In genomic region chr22:20456064-20456721, GRCh38 we compare ENCODE assay signal across 8 cellular contexts. TPM values are rescaled to one million over a fixed set of nuclear protein-coding genes. Genes with fewer than 3 reads are reported as not detected.
DNase-seq lines count a peak whose midpoint lies in the region; ATAC-seq, FAIRE-seq and TF ChIP-seq lines count a peak whose summit lies in the region.

No MANE protein-coding gene starts in this region.

- H3K4me1 Mint-ChIP-seq in natural killer cell treated with Interleukin-12 subunit alpha and Interleukin-12 subunit beta and Interleukin-15 and Interleukin-18, amount 100 ng/mL, for 72 hours (ENCODE audit: low read depth in 2 of 2) = peaks cover 9 to 14% of the 10 kb centered on the region in 2 donors
- H3K4me1 Mint-ChIP-seq in stimulated activated naive B cell treated with anti-CD40 and anti-IgM and Interleukin-4, amounts not matched to agents 10 μg/mL and 1 μg/mL and 100 μg/mL, for 72 hours = peaks cover 14 to 30% of the 10 kb centered on the region in 2 donors

- no peak overlapping the region for H3K4me3 Mint-ChIP-seq in natural killer cell treated with Interleukin-12 subunit alpha and Interleukin-12 subunit beta and Interleukin-15 and Interleukin-18, amount 100 ng/mL, for 72 hours
- peak overlapping the region in 1 of 2 donors; percentile 25 for H3K4me3 Mint-ChIP-seq in stimulated activated naive B cell treated with anti-CD40 and anti-IgM and Interleukin-4, amounts not matched to agents 10 μg/mL and 1 μg/mL and 100 μg/mL, for 72 hours

- no peaks in the 10 kb centered on the region for H3K27me3 Mint-ChIP-seq in natural killer cell treated with Interleukin-12 subunit alpha and Interleukin-12 subunit beta and Interleukin-15 and Interleukin-18, amount 100 ng/mL, for 72 hours
- H3K27me3 Mint-ChIP-seq in stimulated activated naive B cell treated with anti-CD40 and anti-IgM and Interleukin-4, amounts not matched to agents 10 μg/mL and 1 μg/mL and 100 μg/mL, for 72 hours = no peaks in the 10 kb centered on the region

- no peaks in the 10 kb centered on the region for H3K36me3 Mint-ChIP-seq in natural killer cell treated with Interleukin-12 subunit alpha and Interleukin-12 subunit beta and Interleukin-15 and Interleukin-18, amount 100 ng/mL, for 72 hours
- peaks cover 31 to 47% of the 10 kb centered on the region in 2 donors for H3K36me3 Mint-ChIP-seq in stimulated activated naive B cell treated with anti-CD40 and anti-IgM and Interleukin-4, amounts not matched to agents 10 μg/mL and 1 μg/mL and 100 μg/mL, for 72 hours

- FAIRE-seq in HTR-8/SVneo (lab: Jason Lieb, UNC) = no peak

- peak; percentile 87 to 88 for ATAC-seq in natural killer cell treated with Interleukin-12 subunit alpha and Interleukin-12 subunit beta and Interleukin-15 and Interleukin-18, amount 100 ng/mL, for 72 hours
- peak; percentile 94 to 97 for ATAC-seq in stimulated activated naive B cell treated with anti-CD40 and anti-IgM and Interleukin-4, amounts not matched to agents 10 μg/mL and 1 μg/mL and 100 μg/mL, for 72 hours (replicated peaks)
- ATAC-seq in GM21786 (IDR thresholded peaks at IDR 0.05; ENCODE audit: unreplicated experiment) = no peak

- no peaks in the 10 kb centered on the region for H3K9me3 Mint-ChIP-seq in natural killer cell treated with Interleukin-12 subunit alpha and Interleukin-12 subunit beta and Interleukin-15 and Interleukin-18, amount 100 ng/mL, for 72 hours
- no peaks in the 10 kb centered on the region for H3K9me3 Mint-ChIP-seq in stimulated activated naive B cell treated with anti-CD40 and anti-IgM and Interleukin-4, amounts not matched to agents 10 μg/mL and 1 μg/mL and 100 μg/mL, for 72 hours

- no peak overlapping the region for H3K4me3 ChIP-seq in fibroblast of mammary gland (ENCODE audit: control insufficient read depth, low read depth, low read length)

- TF ChIP-seq CTCF in fibroblast of mammary gland (conservative IDR thresholded peaks at IDR 0.05; ENCODE audit: control insufficient read depth, insufficient read depth, low read depth, low read length) = peak; percentile 90

- peak overlapping the region in 1 of 2 donors; percentile 53 for H3K27ac Mint-ChIP-seq in natural killer cell treated with Interleukin-12 subunit alpha and Interleukin-12 subunit beta and Interleukin-15 and Interleukin-18, amount 100 ng/mL, for 72 hours
- peak overlapping the region; percentile 65 for H3K27ac Mint-ChIP-seq in stimulated activated naive B cell treated with anti-CD40 and anti-IgM and Interleukin-4, amounts not matched to agents 10 μg/mL and 1 μg/mL and 100 μg/mL, for 72 hours

- DNase-seq in Daoy (ENCODE audit: low read depth) = peak; percentile 82
- DNase-seq in HTR-8/SVneo (ENCODE audit: insufficient read length, low spot score) = peak; percentile 79
- peak; percentile 9 for DNase-seq in OCI-M2 (lab: John Stamatoyannopoulos, UW; ENCODE audit: unreplicated experiment)
- peak; percentile 75 for DNase-seq in activated T-cell treated with anti-CD3 and anti-CD28 coated beads, Interleukin-2, amount 50 U/mL, for 1 hour
- DNase-seq in fibroblast of mammary gland (ENCODE audit: low read depth) = peak; percentile 83
- DNase-seq in natural killer cell treated with Interleukin-12 subunit alpha and Interleukin-12 subunit beta and Interleukin-15 and Interleukin-18, amount 100 ng/mL, for 72 hours (ENCODE audit: low spot score) = peak; percentile 74
- DNase-seq in stimulated activated naive B cell treated with anti-CD40 and anti-IgM and Interleukin-4, amounts not matched to agents 10 μg/mL and 1 μg/mL and 100 μg/mL, for 72 hours = peak; percentile 63

RNA-seq across cellular contexts. Expression of gene SCARF2, which starts 18.6 kb away (rescaled TPM):
- total RNA-seq in Daoy (2014; rRNA removed; shearing (Covaris generic)) = 9.3 and 9.5 TPM in 2 replicates
- under 1 TPM in 1 of 2 donors, not detected in 1; 0.48 TPM for total RNA-seq in natural killer cell treated with Interleukin-12 subunit alpha and Interleukin-12 subunit beta and Interleukin-15 and Interleukin-18, amount 100 ng/mL, for 72 hours

RNA-seq across cellular contexts. Expression of gene KLHL22, which starts 39.4 kb away (rescaled TPM):
- total RNA-seq in Daoy (2014; rRNA removed; shearing (Covaris generic)) = 7.4 and 31.1 TPM in 2 replicates
- 10 to 100 TPM; 15.9 to 21.0 TPM for total RNA-seq in natural killer cell treated with Interleukin-12 subunit alpha and Interleukin-12 subunit beta and Interleukin-15 and Interleukin-18, amount 100 ng/mL, for 72 hours

RNA-seq across cellular contexts. Expression of gene MED15, which starts 51.2 kb away (rescaled TPM):
- 23.4 and 24.5 TPM in 2 replicates for total RNA-seq in Daoy (2014; rRNA removed; shearing (Covaris generic))
- 100 to 1,000 TPM; 171 to 178 TPM for total RNA-seq in natural killer cell treated with Interleukin-12 subunit alpha and Interleukin-12 subunit beta and Interleukin-15 and Interleukin-18, amount 100 ng/mL, for 72 hours

Comparison
In these comparisons a context has a peak if more than half of its experiments do, and no peak if none do; other contexts are left out.
1. DNase-seq: peak in every context shown above with its lines; median percentile 83 in fibroblast of mammary gland; 82 in Daoy; 79 in HTR-8/SVneo; 75 in activated T-cell treated with anti-CD3 and anti-CD28 coated beads, Interleukin-2, amount 50 U/mL, for 1 hour; 74 in natural killer cell treated with Interleukin-12 subunit alpha and Interleukin-12 subunit beta and Interleukin-15 and Interleukin-18, amount 100 ng/mL, for 72 hours; 63 in stimulated activated naive B cell treated with anti-CD40 and anti-IgM and Interleukin-4, amounts not matched to agents 10 μg/mL and 1 μg/mL and 100 μg/mL, for 72 hours; 9 in OCI-M2.